In genomic region chr1:18820791-18821641, GRCh38 we compare ENCODE assay signal across 8 cellular contexts. TPM values are rescaled to one million over a fixed set of nuclear protein-coding genes. Genes with fewer than 3 reads are reported as not detected.
A peak's percentile ranks its signal among the peaks of the same experiment; 100 is the strongest.
DNase-seq lines count a peak whose midpoint lies in the region; ATAC-seq, FAIRE-seq and TF ChIP-seq lines count a peak whose summit lies in the region.

No MANE protein-coding gene starts in this region.

- in situ Hi-C loops in GM13977 (cut with MboI; ENCODE audit: low pct_unique_long_range_greater_than_20kb, low sequenced_read_pairs, unreplicated experiment) (loop anchor here (10.0 kb wide), 1 partner anchor 226 kb away; no protein-coding TSS in a partner anchor), HepG2 (cut with HindIII; ENCODE audit: extremely low pct_ligation_motif_present, low pct_unique_long_range_greater_than_20kb) (loop anchor here (5.0 kb wide), 1 partner anchor 224 kb away; no protein-coding TSS in a partner anchor)

- H3K4me1 ChIP-seq in colonic mucosa (no peaks in the 10 kb centered on the region), HepG2 (ENCODE audit: insufficient read depth, low read length) (no peaks in the 10 kb centered on the region)

- FAIRE-seq in HepG2 (lab: Jason Lieb, UNC): peak; percentile 48

- H3K9ac ChIP-seq in colonic mucosa (ENCODE audit: low read depth in 2 of 2, low read length in 2 of 2) (no peak overlapping the region), HepG2 (ENCODE audit: insufficient read depth, low read depth, low read length) (no peak overlapping the region)

- WGBS in HepG2 (ENCODE audit: low lambda C conversion rate): 34% methylated on average over 19 of the region's 22 CpGs

- H3K36me3 ChIP-seq in colonic mucosa (no peaks in the 10 kb centered on the region), HepG2 (replicated peaks in 1 of 2; ENCODE audit: control insufficient read depth in 1 of 2, insufficient read depth in 2 of 2, low read length in 2 of 2) (no peaks in the 10 kb centered on the region)

- H3K9me3 ChIP-seq in colonic mucosa: no peaks in the 10 kb centered on the region
- H3K9me3 ChIP-seq in HepG2 (ENCODE audit: low read length): no peaks in the 10 kb centered on the region

- ATAC-seq in HepG2 (peak; percentile 93), GM18511 (IDR thresholded peaks at IDR 0.05; ENCODE audit: unreplicated experiment) (no peak)

- BruUV-seq in HepG2 (replicated peaks; lab: Mats Ljungman, UMichigan): no TSS peak

- TF ChIP-seq EP300 in HepG2 (IDR thresholded peaks at IDR 0.05; ENCODE audit: low read depth in 2 of 2, low read length in 2 of 2): no peak
- TF ChIP-seq EP300 in HepG2 (CRISPR knock-in tag; IDR thresholded peaks at IDR 0.05; ENCODE audit: borderline replicate concordance): no peak

- no peak overlapping the region for H3K4me2 ChIP-seq in HepG2 (ENCODE audit: low read depth, low read length)

- no peak overlapping the region for H3K27ac Mint-ChIP-seq in activated CD4-positive, alpha-beta T cell treated with anti-CD3 and anti-CD28 coated beads, Interleukin-2, amount 10 ng/mL, durations not matched to agents 24 days and 14 days

- H3K27me3 Mint-ChIP-seq in activated CD4-positive, alpha-beta T cell treated with anti-CD3 and anti-CD28 coated beads, Interleukin-2, amount 10 ng/mL, durations not matched to agents 24 days and 14 days: peaks cover 37% of the 10 kb centered on the region

- H3K9me3 Mint-ChIP-seq in activated CD4-positive, alpha-beta T cell treated with anti-CD3 and anti-CD28 coated beads, Interleukin-2, amount 10 ng/mL, durations not matched to agents 24 days and 14 days: no peaks in the 10 kb centered on the region

- peak; percentile 85 for TF ChIP-seq RAD21 in HepG2 (CRISPR knock-in tag; IDR thresholded peaks at IDR 0.05)

- POLR2A ChIA-PET in HepG2 (lab: Yijun Ruan, JAX): no interaction called here

- intact Hi-C loops in activated CD4-positive, alpha-beta T cell treated with anti-CD3 and anti-CD28 coated beads, Interleukin-2, amount 10 ng/mL, durations not matched to agents 24 days and 14 days (cut with micrococcal nuclease): no loop called here
- intact Hi-C loops in colonic mucosa (cut with DNase I): loop anchor here (1.0 kb wide), 1 partner anchor 224 kb away; no protein-coding TSS in a partner anchor
- intact Hi-C loops in HepG2 (cut with micrococcal nuclease; ENCODE audit: unreplicated experiment): no loop called here

- H3K27me3 ChIP-seq in colonic mucosa: peaks cover 9% of the 10 kb centered on the region
- H3K27me3 ChIP-seq in HepG2 (ENCODE audit: control insufficient read depth in 1 of 2, insufficient read depth in 2 of 2, low read length in 2 of 2): peaks cover 3 to 26% of the 10 kb centered on the region in 2 experiments; a peak in 2 of 5 replicates

- peak; percentile 94 for TF ChIP-seq CTCF in GM13977 (IDR thresholded peaks at IDR 0.05; ENCODE audit: extremely low read depth, insufficient read depth, missing control alignments)
- TF ChIP-seq CTCF in colonic mucosa (IDR thresholded peaks at IDR 0.05): peak; percentile 92
- peak; percentile 96 for TF ChIP-seq CTCF in HepG2 (CRISPR knock-in tag; IDR thresholded peaks at IDR 0.05)

- TF ChIP-seq POLR2A in HepG2 (IDR thresholded peaks at IDR 0.05; ENCODE audit: insufficient read depth in 1 of 2, low read depth in 2 of 2, low read length in 2 of 2): no peak

- H3K4me3 ChIP-seq in colonic mucosa (no peak overlapping the region), HepG2 (replicated peaks in 1 of 3; ENCODE audit: insufficient read depth in 1 of 3, low read depth in 2 of 3, low read length in 3 of 3) (no peak overlapping the region)

- H3K27ac ChIP-seq in colonic mucosa: no peak overlapping the region
- H3K27ac ChIP-seq in HepG2 (ENCODE audit: extremely low read length, insufficient read depth, low read length): no peak overlapping the region

- no peak overlapping the region for H3K4me3 Mint-ChIP-seq in activated CD4-positive, alpha-beta T cell treated with anti-CD3 and anti-CD28 coated beads, Interleukin-2, amount 10 ng/mL, durations not matched to agents 24 days and 14 days

- no peaks in the 10 kb centered on the region for H3K36me3 Mint-ChIP-seq in activated CD4-positive, alpha-beta T cell treated with anti-CD3 and anti-CD28 coated beads, Interleukin-2, amount 10 ng/mL, durations not matched to agents 24 days and 14 days (ENCODE audit: low read depth)

- no peaks in the 10 kb centered on the region for H3K4me1 Mint-ChIP-seq in activated CD4-positive, alpha-beta T cell treated with anti-CD3 and anti-CD28 coated beads, Interleukin-2, amount 10 ng/mL, durations not matched to agents 24 days and 14 days

- DNase-seq in A172 (ENCODE audit: low spot score) (peak; percentile 44), GM13977 (ENCODE audit: low spot score) (peak; percentile 83), NCI-H2227 treated with DMSO at 0.1 percent for 48 hours (lab: John Stamatoyannopoulos, UW) (peak; percentile 88), colonic mucosa (peak; percentile 75), HepG2 (ENCODE audit: low spot score) (peak; percentile 49)
- peak; percentile 88 for DNase-seq in activated CD4-positive, alpha-beta T cell treated with anti-CD3 and anti-CD28 coated beads, Interleukin-2, amount 10 ng/mL, durations not matched to agents 24 days and 14 days
- peak in 2 of 3 donors; percentile 29 to 47 for DNase-seq in stimulated activated CD4-positive, alpha-beta T cell treated with anti-CD3 and anti-CD28 coated beads, TNF-alpha, amount 100 ng/mL, for 1 hour (ENCODE audit: low read depth in 3 of 3, low spot score in 1 of 3)

- H3K79me2 ChIP-seq in HepG2 (ENCODE audit: insufficient read depth, low read length): no peaks in the 10 kb centered on the region

- H4K20me1 ChIP-seq in HepG2 (ENCODE audit: insufficient read depth, low read length): no peaks in the 10 kb centered on the region

- no peak overlapping the region for H2AFZ ChIP-seq in HepG2 (ENCODE audit: low read length)

- CTCF ChIA-PET in HepG2 (lab: Yijun Ruan, JAX; ENCODE audit: low intra/inter-chr PET ratio, low total read pairs): interaction anchor here (1.6 to 2.2 kb wide), 2 partner anchors 213 to 224 kb away, joined by 4 to 29 read pairs; no protein-coding TSS in a partner anchor

TF ChIP-seq in HepG2, 621 proteins besides CTCF, POLR2A, EP300 and RAD21 (continues in another document):
- TF ChIP-seq ATF4 (CRISPR knock-in tag; IDR thresholded peaks at IDR 0.05): no peak
- no peak for TF ChIP-seq TRAFD1 (CRISPR knock-in tag; IDR thresholded peaks at IDR 0.05; ENCODE audit: borderline replicate concordance)
- 0 out of 2 replicates have a peak, but pooled peaks have one; percentile 34 for TF ChIP-seq ZNF446 (CRISPR knock-in tag; IDR thresholded peaks at IDR 0.05)

RNA-seq across cellular contexts. Expression of gene TAS1R2, which starts 38.4 kb away (rescaled TPM):
- total RNA-seq in A172 (2014; rRNA removed; shearing (Covaris generic)): not detected in 2 replicates
- not detected in 2 replicates for total RNA-seq in activated CD4-positive, alpha-beta T cell treated with anti-CD3 and anti-CD28 coated beads, Interleukin-2, amount 10 ng/mL, durations not matched to agents 24 days and 14 days
- total RNA-seq in colonic mucosa: not detected
- not detected in 2 replicates for total RNA-seq in HepG2 (2016; rRNA removed; fragmentation: Illumina TruSeq; extraction: Trizol)
- total RNA-seq in HepG2 (2016; cell fraction: cytosol; rRNA removed; fragmentation: Illumina TruSeq; extraction: Trizol; ENCODE audit: low read depth): not detected in 2 replicates
- not detected in 2 replicates for total RNA-seq in HepG2 (2016; cell fraction: insoluble cytoplasmic fraction; rRNA removed; fragmentation: Illumina TruSeq; extraction: Trizol)
- not detected in 2 replicates for total RNA-seq in HepG2 (2016; cell fraction: membrane; rRNA removed; fragmentation: Illumina TruSeq; extraction: Trizol)
- not detected in 2 replicates for total RNA-seq in HepG2 (2016; cell fraction: nucleus; rRNA removed; fragmentation: Illumina TruSeq; extraction: Trizol)
- polyA plus RNA-seq in HepG2 (2011; rRNA removed): not detected in 2 replicates
- 0.01 TPM in 1 of 2 replicates, not detected in the other for polyA plus RNA-seq in HepG2 (2011; cell fraction: cytosol; rRNA removed)
- polyA plus RNA-seq in HepG2 (2011; cell fraction: nucleus; rRNA removed): 0.08 and 0.16 TPM in 2 replicates
- 0.09 TPM in 1 of 2 replicates, not detected in the other for polyA plus RNA-seq in HepG2 (2012)
- not detected in 2 replicates for polyA plus RNA-seq in HepG2 (2016; cell fraction: cytosol; fragmentation: Illumina TruSeq; extraction: Trizol; ENCODE audit: low read depth)
- not detected in 2 replicates for polyA plus RNA-seq in HepG2 (2016; cell fraction: insoluble cytoplasmic fraction; fragmentation: Illumina TruSeq; extraction: Trizol; ENCODE audit: low read depth)
- not detected in 2 replicates for polyA plus RNA-seq in HepG2 (2016; cell fraction: membrane; fragmentation: Illumina TruSeq; extraction: Trizol; ENCODE audit: low read depth)
- polyA plus RNA-seq in HepG2 (2016; cell fraction: nucleus; fragmentation: Illumina TruSeq; extraction: Trizol; ENCODE audit: insufficient read depth, low read depth): not detected in 2 replicates
- polyA minus RNA-seq in HepG2 (2011; rRNA and poly(A)+ RNA removed; ENCODE audit: low replicate concordance): not detected in 2 replicates
- not detected in 2 replicates for polyA minus RNA-seq in HepG2 (2011; cell fraction: cytosol; rRNA and poly(A)+ RNA removed)
- not detected in 2 replicates for polyA minus RNA-seq in HepG2 (2011; cell fraction: nucleus; rRNA and poly(A)+ RNA removed)

Comparison
In these comparisons a context has a peak if more than half of its experiments do, and no peak if none do; other contexts are left out.
1. DNase-seq: peak in every context shown above with its lines; median percentile 88 in NCI-H2227 treated with DMSO at 0.1 percent for 48 hours; 88 in activated CD4-positive, alpha-beta T cell treated with anti-CD3 and anti-CD28 coated beads, Interleukin-2, amount 10 ng/mL, durations not matched to agents 24 days and 14 days; 83 in GM13977; 75 in colonic mucosa; 49 in HepG2; 44 in A172; 38 in stimulated activated CD4-positive, alpha-beta T cell treated with anti-CD3 and anti-CD28 coated beads, TNF-alpha, amount 100 ng/mL, for 1 hour.